ENCODE assay signal across 8 cellular contexts in the genomic region with DNA sequence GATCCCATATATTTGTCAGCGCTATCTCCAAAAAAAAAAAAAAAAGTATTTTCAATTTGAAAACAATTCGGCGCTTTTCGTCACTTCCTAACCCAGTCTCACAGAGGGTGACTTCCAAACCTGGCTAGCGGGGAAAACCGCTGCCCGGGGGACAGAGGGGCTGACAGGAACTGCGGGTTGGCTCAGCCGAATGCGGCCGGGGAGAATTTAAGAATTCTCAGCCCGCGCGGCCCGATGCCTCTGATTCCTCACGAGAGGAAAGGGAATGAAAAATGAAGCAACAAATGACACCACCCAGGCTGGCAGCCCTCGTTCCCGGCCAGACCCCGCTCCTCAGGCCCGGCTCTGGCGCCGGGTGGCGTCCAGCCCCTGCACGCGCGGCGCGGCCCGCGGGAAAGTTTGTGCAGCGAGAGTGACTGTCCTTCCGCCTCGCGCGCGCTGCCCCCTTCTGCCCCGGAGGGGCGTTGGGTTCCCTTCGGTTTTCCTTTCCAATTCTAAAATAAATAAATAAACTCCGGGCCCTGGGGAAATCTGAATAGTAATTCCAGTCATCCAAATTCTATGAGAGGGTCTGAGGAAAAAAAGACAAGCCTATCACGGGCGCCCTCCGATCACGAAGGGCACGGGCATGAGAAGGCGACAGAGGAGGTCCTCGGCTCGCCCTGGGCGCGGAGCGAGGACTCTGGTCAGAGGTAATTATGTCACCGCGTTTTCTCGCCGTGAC.
A peak's percentile ranks its signal among the peaks of the same experiment; 100 is the strongest.
DNase-seq lines count a peak whose midpoint lies in the region; ATAC-seq and TF ChIP-seq lines count a peak whose summit lies in the region.

No MANE protein-coding gene starts in this region.

- no peak for ATAC-seq in HG03280 (IDR thresholded peaks at IDR 0.05; ENCODE audit: unreplicated experiment)
- ATAC-seq in HG02970 (IDR thresholded peaks at IDR 0.05; ENCODE audit: low FRiP score, unreplicated experiment): no peak

- no peak for TF ChIP-seq CTCF in GM12865 (IDR thresholded peaks at IDR 0.05; ENCODE audit: insufficient read depth, low read depth, low read length, missing control alignments)
- TF ChIP-seq CTCF in retinal pigment epithelial cell (conservative IDR thresholded peaks at IDR 0.05; ENCODE audit: low read depth, low read length): no peak

- H3K9me3 ChIP-seq in endocrine pancreas (ENCODE audit: control insufficient read depth, low read length): no peaks in the 10 kb centered on the region

- H3K4me3 ChIP-seq in GM12865 (ENCODE audit: low read depth, low read length) (peak overlapping the region; percentile 20), endocrine pancreas (ENCODE audit: control insufficient read depth, insufficient read depth, low read length) (peak overlapping the region; percentile 76), retinal pigment epithelial cell (ENCODE audit: low read length) (peak overlapping the region; percentile 56)

- H3K36me3 ChIP-seq in endocrine pancreas (ENCODE audit: control insufficient read depth, insufficient read depth, low read length): no peaks in the 10 kb centered on the region

- peak overlapping the region; percentile 96 for H3K9ac ChIP-seq in endocrine pancreas (ENCODE audit: control insufficient read depth, insufficient read depth, low read length)

- H3K4me1 ChIP-seq in endocrine pancreas (ENCODE audit: control insufficient read depth, insufficient read depth, low read length): no peaks in the 10 kb centered on the region

- DNase-seq in GM12865 (ENCODE audit: low read depth) (no peak), OCI-M1 (lab: John Stamatoyannopoulos, UW) (peak; percentile 57), retinal pigment epithelial cell (ENCODE audit: low read depth) (no peak), NCI-H187 treated with DMSO at 0.1 percent for 48 hours (lab: John Stamatoyannopoulos, UW) (no peak), HCEC 1CT (no peak)

- no peaks in the 10 kb centered on the region for H3K27me3 ChIP-seq in endocrine pancreas (ENCODE audit: control insufficient read depth, insufficient read depth, low read length)

Comparison
In these comparisons a context has a peak if more than half of its experiments do, and no peak if none do; other contexts are left out.
1. H3K4me3 ChIP-seq: peak in every context shown above with its lines; median percentile 76 in endocrine pancreas; 56 in retinal pigment epithelial cell; 20 in GM12865.